In genomic region chr12:131537267-131537920, GRCh38 we compare ENCODE assay signal across 16 cellular contexts.
"Had no signal": no experiment of that assay in that cellular context is flagged by ENCODE, and none has a peak within 500 bp of the region (broad histone marks: within the 10 kb centered on the region; RNA-seq: fewer than 3 reads in every experiment).

No MANE protein-coding gene starts in this region.

- H3K27ac Mint-ChIP-seq: memory B cell, nephron had no signal

- ATAC-seq: stimulated activated naive CD8-positive, alpha-beta T cell treated with anti-CD3 and anti-CD28 coated beads, Interleukin-15, Interleukin-2, amounts not matched to agents 100 U/mL and 50 U/mL, for 24 hours had no signal

- DNase-seq: activated CD4-positive, alpha-beta T cell treated with anti-CD3 and anti-CD28 coated beads, Interleukin-2, amount 50 U/mL, for 1 hour; activated gamma-delta T cell; cortex of kidney; erythroblast; foreskin melanocyte; glutamatergic neuron; kidney glomerular epithelial cell; stimulated activated naive CD8-positive, alpha-beta T cell treated with anti-CD3 and anti-CD28 coated beads, Interleukin-15, Interleukin-2, amounts not matched to agents 100 U/mL and 50 U/mL, for 24 hours; substantia nigra; transverse colon; uterus had no signal

- H3K36me3 Mint-ChIP-seq: activated naive CD4-positive, alpha-beta T cell treated with anti-CD3 and anti-CD28 coated beads, Interleukin-2, amount 50 U/mL, for 24 hours; memory B cell had no signal

- H3K9me3 Mint-ChIP-seq: activated naive CD4-positive, alpha-beta T cell treated with anti-CD3 and anti-CD28 coated beads, Interleukin-2, amount 50 U/mL, for 24 hours; memory B cell had no signal

- H3K36me3 ChIP-seq: ascending aorta, right atrium auricular region, transverse colon, uterus had no signal

- H3K9me3 ChIP-seq: ascending aorta, right atrium auricular region, transverse colon, uterus had no signal

- H3K4me1 Mint-ChIP-seq: memory B cell had no signal

- H3K27me3 ChIP-seq: ascending aorta, right atrium auricular region, transverse colon, uterus had no signal

- H3K4me3 Mint-ChIP-seq: activated naive CD4-positive, alpha-beta T cell treated with anti-CD3 and anti-CD28 coated beads, Interleukin-2, amount 50 U/mL, for 24 hours; memory B cell; nephron had no signal

- H3K4me1 ChIP-seq: ascending aorta, right atrium auricular region, transverse colon, uterus had no signal

- H3K27me3 Mint-ChIP-seq: activated naive CD4-positive, alpha-beta T cell treated with anti-CD3 and anti-CD28 coated beads, Interleukin-2, amount 50 U/mL, for 24 hours had no signal

- H3K4me3 ChIP-seq: ascending aorta, right atrium auricular region, transverse colon, uterus had no signal
